Comparison of ENCODE assay signal across 13 cellular contexts in the genomic region with DNA sequence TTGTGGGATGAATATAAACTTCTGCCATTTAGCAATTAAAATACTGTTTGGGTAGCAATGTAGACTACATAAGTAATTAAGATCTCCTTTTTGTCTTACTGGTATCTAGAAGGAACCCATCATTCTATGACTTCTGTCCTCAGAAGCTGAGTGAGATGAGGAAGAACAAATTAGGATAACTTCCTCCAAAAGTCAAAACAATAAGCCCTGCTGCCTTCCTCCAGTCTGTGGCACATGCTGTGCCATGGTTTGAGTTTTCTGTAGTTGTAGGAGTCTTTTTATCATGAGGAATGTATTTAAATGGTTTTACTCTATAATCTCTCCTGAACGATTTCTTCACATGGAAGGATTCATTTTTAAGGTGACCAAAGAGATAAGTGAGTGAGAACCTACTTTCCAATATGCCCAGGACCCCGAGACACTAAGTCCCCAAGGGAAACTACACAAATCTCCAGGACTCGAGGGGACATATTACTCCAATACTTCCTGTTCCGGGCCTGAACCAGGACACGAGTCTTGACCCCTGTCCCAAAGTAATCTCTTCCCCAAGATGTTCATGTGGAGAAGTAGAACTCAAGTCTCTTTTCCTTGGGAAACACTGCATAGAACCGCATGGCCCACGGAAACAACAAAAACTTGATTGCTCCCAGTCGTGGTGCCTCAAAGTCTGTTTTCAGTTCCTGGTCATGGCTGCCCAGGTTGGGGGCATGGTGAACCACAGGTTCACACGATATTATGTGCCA.
DNase-seq lines count a peak whose midpoint lies in the region; ATAC-seq, FAIRE-seq and TF ChIP-seq lines count a peak whose summit lies in the region.
"Had no signal": no experiment of that assay in that cellular context is flagged by ENCODE, and none has a peak within 500 bp of the region (broad histone marks: within the 10 kb centered on the region; RNA-seq: fewer than 3 reads in every experiment).

No MANE protein-coding gene starts in this region.

- intact Hi-C loops in right lobe of liver (cut with DNase I) (no loop called here), HepG2 (cut with micrococcal nuclease; ENCODE audit: unreplicated experiment) (no loop called here), upper lobe of right lung (cut with DNase I) (no loop called here)

- H3K36me3 ChIP-seq in right lobe of liver, result no peaks in the 10 kb centered on the region
- no peaks in the 10 kb centered on the region for H3K36me3 ChIP-seq in HepG2 (replicated peaks in 1 of 2; ENCODE audit: control insufficient read depth in 1 of 2, insufficient read depth in 2 of 2, low read length in 2 of 2)
- no peaks in the 10 kb centered on the region for H3K36me3 ChIP-seq in H1 (ENCODE audit: control insufficient read depth in 2 of 4, insufficient read depth in 4 of 4, low read length in 3 of 4)
- no peaks in the 10 kb centered on the region for H3K36me3 ChIP-seq in upper lobe of right lung

- H2AFZ ChIP-seq in HepG2 (ENCODE audit: low read length), result no peak overlapping the region
- no peak overlapping the region for H2AFZ ChIP-seq in H1 (ENCODE audit: low read length)

- POLR2A ChIA-PET in HepG2 (lab: Yijun Ruan, JAX), result no interaction called here
- POLR2A ChIA-PET in H1 (lab: Charles Lee; ENCODE audit: partially characterized antibody), result no interaction called here

- peaks cover 17% of the 10 kb centered on the region for H3K4me1 Mint-ChIP-seq in nephron

- H3K27ac Mint-ChIP-seq in nephron, result peak overlapping the region; percentile 64 to 84 (median 82)

- no peak overlapping the region for H2BK20ac ChIP-seq in H1 (ENCODE audit: low read length)

- H3K23ac ChIP-seq in H1 (ENCODE audit: insufficient read length), result no peak overlapping the region

- TF ChIP-seq RAD21 in HepG2 (CRISPR knock-in tag; IDR thresholded peaks at IDR 0.05) (no peak), H1 (IDR thresholded peaks at IDR 0.05 in 1 of 2, conservative IDR thresholded peaks at IDR 0.05 in 1 of 2; ENCODE audit: low read depth in 2 of 2, low read length in 2 of 2) (no peak)

- WGBS in right lobe of liver (ENCODE audit: insufficient coverage, low coverage, low lambda C conversion rate, missing lambda C conversion rate), result 52% methylated on average over 9 of the region's 9 CpGs
- WGBS in HepG2 (ENCODE audit: low lambda C conversion rate), result 16% methylated on average over 9 of the region's 9 CpGs
- WGBS in H1 (ENCODE audit: extremely low coverage in 1 of 2, insufficient coverage in 1 of 2, insufficient read length in 1 of 2, insufficient replicate concordance in 2 of 2, low coverage in 1 of 2, low lambda C conversion rate in 2 of 2, missing lambda C conversion rate in 1 of 2), 2 experiments, result 92% methylated on average over 9 of the region's 9 CpGs; no CpG with 5 or more reads in 1 of the 2 experiments

- no peak overlapping the region for H3K4me2 ChIP-seq in HepG2 (ENCODE audit: low read depth, low read length)
- no peak overlapping the region for H3K4me2 ChIP-seq in H1 (ENCODE audit: insufficient read depth in 1 of 2, low read depth in 2 of 2, low read length in 2 of 2)

- no peak overlapping the region for H4K5ac ChIP-seq in H1 (ENCODE audit: insufficient read length, low read depth, low read length)

- no peaks in the 10 kb centered on the region for H3K27me3 Mint-ChIP-seq in nephron (ENCODE audit: low read depth)

- peaks cover 10% of the 10 kb centered on the region for H3K9me3 Mint-ChIP-seq in nephron

- CTCF ChIA-PET in HepG2 (lab: Yijun Ruan, JAX; ENCODE audit: low intra/inter-chr PET ratio, low total read pairs), result no interaction called here
- CTCF ChIA-PET in H1 (lab: Charles Lee; ENCODE audit: partially characterized antibody), result no interaction called here

- H2AK5ac ChIP-seq in H1 (ENCODE audit: low read depth, low read length), result no peak overlapping the region

- no peaks in the 10 kb centered on the region for H3K36me3 Mint-ChIP-seq in nephron (ENCODE audit: low read depth)

- H3K27me3 ChIP-seq in right lobe of liver (no peaks in the 10 kb centered on the region), HepG2 (ENCODE audit: control insufficient read depth in 1 of 2, insufficient read depth in 2 of 2, low read length in 2 of 2) (no peaks in the 10 kb centered on the region), H1 (replicated peaks in 1 of 4; ENCODE audit: control insufficient read depth in 3 of 4, extremely low read depth in 1 of 4, insufficient read depth in 3 of 4, low read length in 3 of 4) (no peaks in the 10 kb centered on the region), upper lobe of right lung (no peaks in the 10 kb centered on the region)

- no peak overlapping the region for H4K8ac ChIP-seq in H1 (ENCODE audit: extremely low read depth, insufficient read depth, low read length)

- no peak overlapping the region for H2BK12ac ChIP-seq in H1 (ENCODE audit: low read depth, low read length)

- H3K23me2 ChIP-seq in H1 (ENCODE audit: low read depth, low read length), result no peaks in the 10 kb centered on the region

- no peak overlapping the region for H3K18ac ChIP-seq in H1 (ENCODE audit: extremely low read depth, low read length)

- no peak overlapping the region for H3K4me3 Mint-ChIP-seq in nephron

- no peak overlapping the region for H3K4me3 ChIP-seq in right lobe of liver
- no peak overlapping the region for H3K4me3 ChIP-seq in HepG2 (replicated peaks in 1 of 3; ENCODE audit: insufficient read depth in 1 of 3, low read depth in 2 of 3, low read length in 3 of 3)
- no peak overlapping the region for H3K4me3 ChIP-seq in H1 (ENCODE audit: extremely low read depth in 1 of 4, insufficient read depth in 2 of 4, low read depth in 3 of 4, low read length in 4 of 4)
- H3K4me3 ChIP-seq in upper lobe of right lung, result no peak overlapping the region

- H3K56ac ChIP-seq in H1 (replicated peaks; ENCODE audit: insufficient read length, low read depth, low read length), result no peak overlapping the region

- no peak overlapping the region for H3K14ac ChIP-seq in H1 (ENCODE audit: insufficient read length)

- H3K9me3 ChIP-seq in right lobe of liver, result no peaks in the 10 kb centered on the region
- no peaks in the 10 kb centered on the region for H3K9me3 ChIP-seq in HepG2 (ENCODE audit: low read length)
- H3K9me3 ChIP-seq in H1 (ENCODE audit: insufficient read depth in 2 of 2, low read depth in 1 of 2, low read length in 1 of 2), result no peaks in the 10 kb centered on the region
- H3K9me3 ChIP-seq in upper lobe of right lung, result no peaks in the 10 kb centered on the region

- H3K4me1 ChIP-seq in right lobe of liver (no peaks in the 10 kb centered on the region), HepG2 (ENCODE audit: insufficient read depth, low read length) (no peaks in the 10 kb centered on the region), H1 (replicated peaks in 1 of 4; ENCODE audit: control insufficient read depth in 3 of 4, insufficient read depth in 4 of 4, low read length in 3 of 4) (no peaks in the 10 kb centered on the region), upper lobe of right lung (peaks cover 3% of the 10 kb centered on the region)

- FAIRE-seq in HepG2 (lab: Jason Lieb, UNC) (no peak), H1 (lab: Jason Lieb, UNC) (no peak)

- ATAC-seq in right lobe of liver (peak; percentile 28 to 61 (median 54)), HepG2 (no peak), upper lobe of right lung (peak; percentile 74)

- no peak overlapping the region for H4K91ac ChIP-seq in H1 (replicated peaks; ENCODE audit: insufficient read length, low read length)

- no peak overlapping the region for H3K4ac ChIP-seq in H1 (replicated peaks; ENCODE audit: insufficient read length, low read depth, low read length)

- H3K79me2 ChIP-seq in HepG2 (ENCODE audit: insufficient read depth, low read length) (no peaks in the 10 kb centered on the region), H1 (ENCODE audit: control insufficient read depth in 1 of 2, insufficient read depth in 2 of 2, low read length in 2 of 2) (no peaks in the 10 kb centered on the region)

- no TSS peak for BruUV-seq in HepG2 (replicated peaks; lab: Mats Ljungman, UMichigan)

- H2BK120ac ChIP-seq in H1 (replicated peaks; ENCODE audit: low read depth, low read length), result no peak overlapping the region

- TF ChIP-seq POLR2A in right lobe of liver (IDR thresholded peaks at IDR 0.05), result no peak
- no peak for TF ChIP-seq POLR2A in HepG2 (IDR thresholded peaks at IDR 0.05; ENCODE audit: insufficient read depth in 1 of 2, low read depth in 2 of 2, low read length in 2 of 2)
- no peak for TF ChIP-seq POLR2A in H1 (IDR thresholded peaks at IDR 0.05; ENCODE audit: control extremely low read depth in 1 of 2, low read depth in 2 of 2, low read length in 2 of 2)

- H3K79me1 ChIP-seq in H1 (ENCODE audit: low read depth, low read length), result no peaks in the 10 kb centered on the region

- no peak for DNase-seq in right lobe of liver
- no peak for DNase-seq in HepG2 (ENCODE audit: low spot score)
- no peak for DNase-seq in H1 (ENCODE audit: low read depth in 1 of 2, low spot score in 2 of 2)
- no peak for DNase-seq in upper lobe of right lung
- no peak for DNase-seq in GM19238 (ENCODE audit: insufficient read length, low spot score)
- DNase-seq in COLO829 (ENCODE audit: low spot score), result no peak
- DNase-seq in GM10266 (ENCODE audit: extremely low spot score), result no peak
- DNase-seq: activated gamma-delta T cell; effector CD8-positive, alpha-beta T cell; NCI-H1048; stimulated activated CD4-positive, alpha-beta T cell treated with anti-CD3 and anti-CD28 coated beads, Interleukin-15, amount 100 ng/mL, for 24 hours had no signal

- no peak for TF ChIP-seq EP300 in HepG2 (IDR thresholded peaks at IDR 0.05; ENCODE audit: low read depth in 2 of 2, low read length in 2 of 2)
- TF ChIP-seq EP300 in HepG2 (CRISPR knock-in tag; IDR thresholded peaks at IDR 0.05; ENCODE audit: borderline replicate concordance), result no peak
- no peak for TF ChIP-seq EP300 in H1 (IDR thresholded peaks at IDR 0.05; ENCODE audit: borderline replicate concordance in 1 of 2, low read depth in 2 of 2, low read length in 2 of 2)

- H3K9ac ChIP-seq in HepG2 (ENCODE audit: insufficient read depth, low read depth, low read length), result no peak overlapping the region
- H3K9ac ChIP-seq in H1 (replicated peaks in 1 of 4; ENCODE audit: extremely low read depth in 1 of 4, low read depth in 3 of 4, low read length in 3 of 4), result no peak overlapping the region

- in situ Hi-C loops in HepG2 (cut with HindIII; ENCODE audit: extremely low pct_ligation_motif_present, low pct_unique_long_range_greater_than_20kb), result no loop called here

- H3K27ac ChIP-seq in right lobe of liver (peak overlapping the region in 2 of 3 donors; percentile 31 to 58), HepG2 (ENCODE audit: extremely low read length, insufficient read depth, low read length) (no peak overlapping the region), H1 (ENCODE audit: low read depth, low read length) (no peak overlapping the region), upper lobe of right lung (peak overlapping the region; percentile 31)
- H3K27ac ChIP-seq: VCaP had no signal

- H2BK15ac ChIP-seq in H1 (ENCODE audit: low read length), result peak overlapping the region; percentile 35; the same call in 1 of the 2 replicates

- H4K20me1 ChIP-seq in HepG2 (ENCODE audit: insufficient read depth, low read length) (no peaks in the 10 kb centered on the region), H1 (replicated peaks in 1 of 2; ENCODE audit: control insufficient read depth in 1 of 2, insufficient read depth in 2 of 2, low read length in 2 of 2) (no peaks in the 10 kb centered on the region)

- H2BK5ac ChIP-seq in H1 (ENCODE audit: low read depth, low read length), result no peak overlapping the region

- TF ChIP-seq CTCF in right lobe of liver (IDR thresholded peaks at IDR 0.05), result no peak
- TF ChIP-seq CTCF in HepG2 (CRISPR knock-in tag; IDR thresholded peaks at IDR 0.05), result no peak
- TF ChIP-seq CTCF in H1 (IDR thresholded peaks at IDR 0.05; ENCODE audit: control extremely low read depth in 1 of 3, insufficient read depth in 1 of 3, low read depth in 1 of 3, low read length in 3 of 3), result no peak
- no peak for TF ChIP-seq CTCF in nephron (IDR thresholded peaks at IDR 0.05; ENCODE audit: unreplicated experiment in 3 of 3)
- no peak for TF ChIP-seq CTCF in upper lobe of right lung (IDR thresholded peaks at IDR 0.05)
- TF ChIP-seq CTCF in GM10266 (IDR thresholded peaks at IDR 0.05; ENCODE audit: control insufficient read depth, insufficient read depth, low read depth, missing control alignments), result no peak

Comparison
In these comparisons a context has a peak if more than half of its experiments do, and no peak if none do; other contexts are left out.
1. H3K27ac ChIP-seq: peak in right lobe of liver (2 of 3) and upper lobe of right lung (single experiment); none in HepG2 (single experiment) and H1 (single experiment).